9 cellular contexts compared by ENCODE assay signal in the genomic region with DNA sequence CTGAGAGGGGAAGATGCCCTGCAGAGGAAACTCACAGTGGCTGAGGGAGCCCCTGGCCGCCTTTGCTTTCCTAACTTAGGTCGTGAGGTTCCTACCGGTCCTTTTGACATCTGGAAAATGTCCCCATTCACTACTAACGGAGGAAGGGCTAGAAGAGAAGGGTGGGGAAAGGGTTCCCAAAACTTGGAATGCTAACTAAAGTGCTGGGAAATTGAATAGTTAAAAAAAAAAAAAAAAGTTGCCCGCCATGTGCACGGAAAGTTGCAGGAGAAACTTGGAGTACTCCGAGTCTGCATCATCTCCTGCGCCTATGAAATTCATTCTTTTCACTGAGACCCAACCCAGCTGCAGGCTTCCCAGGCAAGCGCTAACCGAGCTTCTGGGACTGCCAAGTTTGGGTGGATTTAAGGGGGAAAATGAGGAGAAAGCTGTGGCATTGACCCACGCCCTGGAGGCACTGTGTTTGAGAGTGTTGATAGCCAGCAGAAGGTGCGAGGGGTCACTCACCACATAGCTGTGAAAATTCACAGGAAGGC. TPM values are rescaled to one million over a fixed set of nuclear protein-coding genes. Genes with fewer than 3 reads are reported as not detected.
A peak's percentile ranks its signal among the peaks of the same experiment; 100 is the strongest.
DNase-seq lines count a peak whose midpoint lies in the region; ATAC-seq and TF ChIP-seq lines count a peak whose summit lies in the region.
"Had no signal": no experiment of that assay in that cellular context is flagged by ENCODE, and none has a peak within 500 bp of the region (broad histone marks: within the 10 kb centered on the region; RNA-seq: fewer than 3 reads in every experiment).

No MANE protein-coding gene starts in this region.

- peaks cover 2 to 8% of the 10 kb centered on the region in 2 donors for H3K4me1 ChIP-seq in mucosa of rectum (ENCODE audit: control insufficient read depth in 2 of 2, insufficient read depth in 2 of 2, low read length in 2 of 2)
- peaks cover 3 to 28% (median 8%) of the 10 kb centered on the region in 4 donors for H3K4me1 ChIP-seq in transverse colon

- H3K9ac ChIP-seq in mucosa of rectum (ENCODE audit: low read depth in 1 of 2, low read length in 2 of 2) = peak overlapping the region; percentile 63 to 69

- H3K27me3 ChIP-seq in mucosa of rectum (ENCODE audit: control insufficient read depth in 2 of 2, insufficient read depth in 2 of 2, low read length in 2 of 2) (peaks cover 18 to 24% of the 10 kb centered on the region in 2 donors), transverse colon (peaks cover 43% of the 10 kb centered on the region)

- H3K27me3 Mint-ChIP-seq in activated naive CD4-positive, alpha-beta T cell treated with anti-CD3 and anti-CD28 coated beads, Interleukin-2, amount 50 U/mL, for 24 hours = peaks cover 53% of the 10 kb centered on the region
- H3K27me3 Mint-ChIP-seq in activated naive CD4-positive, alpha-beta T cell treated with anti-CD3 and anti-CD28 coated beads, Interleukin-2, amount 10 ng/mL, durations not matched to agents 7 days and 5 days = peaks cover 71% of the 10 kb centered on the region
- H3K27me3 Mint-ChIP-seq in endothelial cell (ENCODE audit: unreplicated experiment) = peaks cover 13% of the 10 kb centered on the region
- peaks cover 38 to 42% of the 10 kb centered on the region in 2 donors for H3K27me3 Mint-ChIP-seq in natural killer cell treated with Interleukin-12 subunit alpha and Interleukin-12 subunit beta and Interleukin-15 and Interleukin-18, amount 100 ng/mL, for 72 hours

- H3K36me3 ChIP-seq in mucosa of rectum (ENCODE audit: control insufficient read depth in 2 of 2, insufficient read depth in 2 of 2, low read length in 2 of 2) (no peaks in the 10 kb centered on the region), transverse colon (no peaks in the 10 kb centered on the region)

- H3K4me3 Mint-ChIP-seq in activated naive CD4-positive, alpha-beta T cell treated with anti-CD3 and anti-CD28 coated beads, Interleukin-2, amount 50 U/mL, for 24 hours = peak overlapping the region; percentile 19
- H3K4me3 Mint-ChIP-seq in activated naive CD4-positive, alpha-beta T cell treated with anti-CD3 and anti-CD28 coated beads, Interleukin-2, amount 10 ng/mL, durations not matched to agents 7 days and 5 days = no peak overlapping the region
- peak overlapping the region; percentile 97 for H3K4me3 Mint-ChIP-seq in endothelial cell (ENCODE audit: unreplicated experiment)
- H3K4me3 Mint-ChIP-seq in natural killer cell treated with Interleukin-12 subunit alpha and Interleukin-12 subunit beta and Interleukin-15 and Interleukin-18, amount 100 ng/mL, for 72 hours = no peak overlapping the region

- no peaks in the 10 kb centered on the region for H3K36me3 Mint-ChIP-seq in activated naive CD4-positive, alpha-beta T cell treated with anti-CD3 and anti-CD28 coated beads, Interleukin-2, amount 50 U/mL, for 24 hours
- no peaks in the 10 kb centered on the region for H3K36me3 Mint-ChIP-seq in activated naive CD4-positive, alpha-beta T cell treated with anti-CD3 and anti-CD28 coated beads, Interleukin-2, amount 10 ng/mL, durations not matched to agents 7 days and 5 days
- H3K36me3 Mint-ChIP-seq in endothelial cell (ENCODE audit: low read depth, unreplicated experiment) = no peaks in the 10 kb centered on the region
- H3K36me3 Mint-ChIP-seq in natural killer cell treated with Interleukin-12 subunit alpha and Interleukin-12 subunit beta and Interleukin-15 and Interleukin-18, amount 100 ng/mL, for 72 hours = no peaks in the 10 kb centered on the region

- H3K4me1 Mint-ChIP-seq in activated naive CD4-positive, alpha-beta T cell treated with anti-CD3 and anti-CD28 coated beads, Interleukin-2, amount 50 U/mL, for 24 hours = no peaks in the 10 kb centered on the region
- no peaks in the 10 kb centered on the region for H3K4me1 Mint-ChIP-seq in activated naive CD4-positive, alpha-beta T cell treated with anti-CD3 and anti-CD28 coated beads, Interleukin-2, amount 10 ng/mL, durations not matched to agents 7 days and 5 days
- H3K4me1 Mint-ChIP-seq in endothelial cell (ENCODE audit: unreplicated experiment) = peaks cover 24% of the 10 kb centered on the region
- peaks cover 0 to 2% of the 10 kb centered on the region in 2 donors for H3K4me1 Mint-ChIP-seq in natural killer cell treated with Interleukin-12 subunit alpha and Interleukin-12 subunit beta and Interleukin-15 and Interleukin-18, amount 100 ng/mL, for 72 hours (ENCODE audit: low read depth in 2 of 2)

- TF ChIP-seq CTCF in endothelial cell (IDR thresholded peaks at IDR 0.05; ENCODE audit: unreplicated experiment) = no peak
- TF ChIP-seq CTCF in transverse colon (IDR thresholded peaks at IDR 0.05) = no peak

- H3K9me3 Mint-ChIP-seq in activated naive CD4-positive, alpha-beta T cell treated with anti-CD3 and anti-CD28 coated beads, Interleukin-2, amount 50 U/mL, for 24 hours = no peaks in the 10 kb centered on the region
- no peaks in the 10 kb centered on the region for H3K9me3 Mint-ChIP-seq in activated naive CD4-positive, alpha-beta T cell treated with anti-CD3 and anti-CD28 coated beads, Interleukin-2, amount 10 ng/mL, durations not matched to agents 7 days and 5 days
- H3K9me3 Mint-ChIP-seq in endothelial cell (ENCODE audit: unreplicated experiment) = no peaks in the 10 kb centered on the region
- no peaks in the 10 kb centered on the region for H3K9me3 Mint-ChIP-seq in natural killer cell treated with Interleukin-12 subunit alpha and Interleukin-12 subunit beta and Interleukin-15 and Interleukin-18, amount 100 ng/mL, for 72 hours

- DNase-seq in activated naive CD4-positive, alpha-beta T cell treated with anti-CD3 and anti-CD28 coated beads, Interleukin-2, amount 10 ng/mL, durations not matched to agents 7 days and 5 days = no peak
- DNase-seq in endothelial cell (ENCODE audit: low spot score) (no peak), transverse colon (no peak), hippocampal formation (lab: John Stamatoyannopoulos, UW) (no peak)
- DNase-seq in natural killer cell treated with Interleukin-12 subunit alpha and Interleukin-12 subunit beta and Interleukin-15 and Interleukin-18, amount 100 ng/mL, for 72 hours (ENCODE audit: low spot score) = no peak
- DNase-seq: NCI-H1436 treated with DMSO at 0.1 percent for 48 hours had no signal

- in situ Hi-C loops in transverse colon (cut with MboI; ENCODE audit: low pct_ligation_motif_present in 1 of 4, low pct_unique_long_range_greater_than_20kb in 1 of 4, low sequenced_read_pairs in 3 of 4) = no loop called here

- CTCF ChIA-PET in activated naive CD4-positive, alpha-beta T cell treated with anti-CD3 and anti-CD28 coated beads, Interleukin-2, amount 10 ng/mL, durations not matched to agents 7 days and 5 days (lab: Charles Lee) = interaction anchor here (0.6 kb wide), 1 partner anchor 196 kb away, joined by 4 read pairs; no protein-coding TSS in a partner anchor

- ATAC-seq in natural killer cell treated with Interleukin-12 subunit alpha and Interleukin-12 subunit beta and Interleukin-15 and Interleukin-18, amount 100 ng/mL, for 72 hours = no peak
- ATAC-seq in GM18505 (IDR thresholded peaks at IDR 0.05; ENCODE audit: unreplicated experiment) = no peak

- H3K27ac Mint-ChIP-seq in activated naive CD4-positive, alpha-beta T cell treated with anti-CD3 and anti-CD28 coated beads, Interleukin-2, amount 50 U/mL, for 24 hours = no peak overlapping the region
- no peak overlapping the region for H3K27ac Mint-ChIP-seq in activated naive CD4-positive, alpha-beta T cell treated with anti-CD3 and anti-CD28 coated beads, Interleukin-2, amount 10 ng/mL, durations not matched to agents 7 days and 5 days
- peak overlapping the region; percentile 57 for H3K27ac Mint-ChIP-seq in endothelial cell (ENCODE audit: unreplicated experiment)
- H3K27ac Mint-ChIP-seq in natural killer cell treated with Interleukin-12 subunit alpha and Interleukin-12 subunit beta and Interleukin-15 and Interleukin-18, amount 100 ng/mL, for 72 hours = no peak overlapping the region

- TF ChIP-seq POLR2A in transverse colon (IDR thresholded peaks at IDR 0.05) = no peak
- no peak for TF ChIP-seq POLR2A in GM18505 (IDR thresholded peaks at IDR 0.05; ENCODE audit: borderline replicate concordance, extremely low read depth, insufficient read depth, insufficient read length)

- peak overlapping the region; percentile 60 to 71 for H3K4me3 ChIP-seq in mucosa of rectum (ENCODE audit: low read length in 2 of 2)
- peak overlapping the region; percentile 47 to 65 (median 60) for H3K4me3 ChIP-seq in transverse colon

- 11 to 15% methylated on average over 9 to 12 of the region's 12 CpGs for WGBS in transverse colon (ENCODE audit: low coverage in 1 of 2), 2 donors

- H3K27ac ChIP-seq in mucosa of rectum (ENCODE audit: low read depth in 2 of 2, low read length in 2 of 2) = peak overlapping the region; percentile 48 to 82
- H3K27ac ChIP-seq in transverse colon = peak overlapping the region; percentile 75 to 93 (median 85)

- no peaks in the 10 kb centered on the region for H3K9me3 ChIP-seq in mucosa of rectum (ENCODE audit: control insufficient read depth in 2 of 2, low read length in 2 of 2)
- H3K9me3 ChIP-seq in transverse colon = no peaks in the 10 kb centered on the region

- no peak for TF ChIP-seq EP300 in transverse colon (IDR thresholded peaks at IDR 0.05; ENCODE audit: low read depth)

- intact Hi-C loops in transverse colon (cut with DNase I; ENCODE audit: low total_unique reads) = no loop called here

RNA-seq across cellular contexts. Expression of gene TIMP3, which starts 0.9 kb away (rescaled TPM):
- 73.5 TPM for total RNA-seq in endothelial cell (ENCODE audit: unreplicated experiment)
- total RNA-seq in transverse colon = 100 to 1,000 TPM in 1 of 4 donors, 10 to 100 TPM in 3; 49.7 to 158 (median 62.4) TPM
- total RNA-seq in natural killer cell treated with Interleukin-12 subunit alpha and Interleukin-12 subunit beta and Interleukin-15 and Interleukin-18, amount 100 ng/mL, for 72 hours = not detected

Comparison
In these comparisons a context has a peak if more than half of its experiments do, and no peak if none do; other contexts are left out.
1. H3K4me3 Mint-ChIP-seq: peak in activated naive CD4-positive, alpha-beta T cell treated with anti-CD3 and anti-CD28 coated beads, Interleukin-2, amount 50 U/mL, for 24 hours (single experiment) and endothelial cell (single experiment); none in activated naive CD4-positive, alpha-beta T cell treated with anti-CD3 and anti-CD28 coated beads, Interleukin-2, amount 10 ng/mL, durations not matched to agents 7 days and 5 days (single experiment) and natural killer cell treated with Interleukin-12 subunit alpha and Interleukin-12 subunit beta and Interleukin-15 and Interleukin-18, amount 100 ng/mL, for 72 hours (single experiment).
2. RNA of gene TIMP3, which starts 0.9 kb away (total RNA-seq): 73.5 TPM in endothelial cell (single experiment) and 49.7 to 158 TPM in transverse colon; not detected in natural killer cell treated with Interleukin-12 subunit alpha and Interleukin-12 subunit beta and Interleukin-15 and Interleukin-18, amount 100 ng/mL, for 72 hours; every median in the first group is over 10 times any median in the second.